In the genomic region with DNA sequence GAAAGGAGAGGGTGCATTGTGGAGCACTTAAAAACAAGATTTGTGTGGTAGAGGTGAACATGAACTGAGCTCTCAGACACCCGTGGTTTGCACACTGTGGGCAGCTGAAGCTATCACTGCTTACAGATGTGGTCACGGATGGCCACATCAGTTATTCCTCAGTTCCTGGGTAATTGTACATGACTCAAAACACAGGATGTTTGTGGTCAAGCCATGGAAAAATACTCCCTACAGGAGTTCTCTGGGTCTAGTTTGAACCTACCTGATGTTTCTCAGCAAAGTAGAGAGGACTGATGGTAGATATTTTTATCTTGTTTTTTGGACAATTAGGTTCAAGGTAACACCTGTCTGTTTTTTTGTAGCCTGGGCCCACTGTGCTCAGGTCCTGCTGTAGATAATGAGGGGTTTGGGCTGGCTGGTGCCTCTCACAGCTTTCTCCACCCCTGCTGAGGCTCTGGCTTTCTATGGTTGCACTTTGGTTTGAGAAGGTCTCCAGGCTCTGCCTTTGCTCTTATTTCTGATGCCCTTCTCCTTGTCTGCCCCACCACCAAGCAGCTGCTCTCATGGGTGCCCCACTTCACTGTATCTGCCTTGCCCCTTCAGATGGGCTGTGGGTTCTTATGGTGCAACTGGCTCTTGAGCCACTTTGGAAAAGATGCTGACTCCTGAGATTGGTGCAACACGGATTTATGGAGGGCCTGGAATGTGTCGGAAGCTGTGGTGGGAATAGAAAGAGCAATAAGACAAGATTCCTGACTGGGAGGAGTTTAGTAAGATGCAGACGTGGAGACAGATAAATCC, we compare ENCODE assay signal across 1 cellular context.
TF ChIP-seq lines count a peak whose summit lies in the region.

No MANE protein-coding gene starts in this region.

TF ChIP-seq in GM23338, 12 proteins besides CTCF, POLR2A, EP300 and RAD21 (continued from another document):
- TF ChIP-seq, protein P1, sequence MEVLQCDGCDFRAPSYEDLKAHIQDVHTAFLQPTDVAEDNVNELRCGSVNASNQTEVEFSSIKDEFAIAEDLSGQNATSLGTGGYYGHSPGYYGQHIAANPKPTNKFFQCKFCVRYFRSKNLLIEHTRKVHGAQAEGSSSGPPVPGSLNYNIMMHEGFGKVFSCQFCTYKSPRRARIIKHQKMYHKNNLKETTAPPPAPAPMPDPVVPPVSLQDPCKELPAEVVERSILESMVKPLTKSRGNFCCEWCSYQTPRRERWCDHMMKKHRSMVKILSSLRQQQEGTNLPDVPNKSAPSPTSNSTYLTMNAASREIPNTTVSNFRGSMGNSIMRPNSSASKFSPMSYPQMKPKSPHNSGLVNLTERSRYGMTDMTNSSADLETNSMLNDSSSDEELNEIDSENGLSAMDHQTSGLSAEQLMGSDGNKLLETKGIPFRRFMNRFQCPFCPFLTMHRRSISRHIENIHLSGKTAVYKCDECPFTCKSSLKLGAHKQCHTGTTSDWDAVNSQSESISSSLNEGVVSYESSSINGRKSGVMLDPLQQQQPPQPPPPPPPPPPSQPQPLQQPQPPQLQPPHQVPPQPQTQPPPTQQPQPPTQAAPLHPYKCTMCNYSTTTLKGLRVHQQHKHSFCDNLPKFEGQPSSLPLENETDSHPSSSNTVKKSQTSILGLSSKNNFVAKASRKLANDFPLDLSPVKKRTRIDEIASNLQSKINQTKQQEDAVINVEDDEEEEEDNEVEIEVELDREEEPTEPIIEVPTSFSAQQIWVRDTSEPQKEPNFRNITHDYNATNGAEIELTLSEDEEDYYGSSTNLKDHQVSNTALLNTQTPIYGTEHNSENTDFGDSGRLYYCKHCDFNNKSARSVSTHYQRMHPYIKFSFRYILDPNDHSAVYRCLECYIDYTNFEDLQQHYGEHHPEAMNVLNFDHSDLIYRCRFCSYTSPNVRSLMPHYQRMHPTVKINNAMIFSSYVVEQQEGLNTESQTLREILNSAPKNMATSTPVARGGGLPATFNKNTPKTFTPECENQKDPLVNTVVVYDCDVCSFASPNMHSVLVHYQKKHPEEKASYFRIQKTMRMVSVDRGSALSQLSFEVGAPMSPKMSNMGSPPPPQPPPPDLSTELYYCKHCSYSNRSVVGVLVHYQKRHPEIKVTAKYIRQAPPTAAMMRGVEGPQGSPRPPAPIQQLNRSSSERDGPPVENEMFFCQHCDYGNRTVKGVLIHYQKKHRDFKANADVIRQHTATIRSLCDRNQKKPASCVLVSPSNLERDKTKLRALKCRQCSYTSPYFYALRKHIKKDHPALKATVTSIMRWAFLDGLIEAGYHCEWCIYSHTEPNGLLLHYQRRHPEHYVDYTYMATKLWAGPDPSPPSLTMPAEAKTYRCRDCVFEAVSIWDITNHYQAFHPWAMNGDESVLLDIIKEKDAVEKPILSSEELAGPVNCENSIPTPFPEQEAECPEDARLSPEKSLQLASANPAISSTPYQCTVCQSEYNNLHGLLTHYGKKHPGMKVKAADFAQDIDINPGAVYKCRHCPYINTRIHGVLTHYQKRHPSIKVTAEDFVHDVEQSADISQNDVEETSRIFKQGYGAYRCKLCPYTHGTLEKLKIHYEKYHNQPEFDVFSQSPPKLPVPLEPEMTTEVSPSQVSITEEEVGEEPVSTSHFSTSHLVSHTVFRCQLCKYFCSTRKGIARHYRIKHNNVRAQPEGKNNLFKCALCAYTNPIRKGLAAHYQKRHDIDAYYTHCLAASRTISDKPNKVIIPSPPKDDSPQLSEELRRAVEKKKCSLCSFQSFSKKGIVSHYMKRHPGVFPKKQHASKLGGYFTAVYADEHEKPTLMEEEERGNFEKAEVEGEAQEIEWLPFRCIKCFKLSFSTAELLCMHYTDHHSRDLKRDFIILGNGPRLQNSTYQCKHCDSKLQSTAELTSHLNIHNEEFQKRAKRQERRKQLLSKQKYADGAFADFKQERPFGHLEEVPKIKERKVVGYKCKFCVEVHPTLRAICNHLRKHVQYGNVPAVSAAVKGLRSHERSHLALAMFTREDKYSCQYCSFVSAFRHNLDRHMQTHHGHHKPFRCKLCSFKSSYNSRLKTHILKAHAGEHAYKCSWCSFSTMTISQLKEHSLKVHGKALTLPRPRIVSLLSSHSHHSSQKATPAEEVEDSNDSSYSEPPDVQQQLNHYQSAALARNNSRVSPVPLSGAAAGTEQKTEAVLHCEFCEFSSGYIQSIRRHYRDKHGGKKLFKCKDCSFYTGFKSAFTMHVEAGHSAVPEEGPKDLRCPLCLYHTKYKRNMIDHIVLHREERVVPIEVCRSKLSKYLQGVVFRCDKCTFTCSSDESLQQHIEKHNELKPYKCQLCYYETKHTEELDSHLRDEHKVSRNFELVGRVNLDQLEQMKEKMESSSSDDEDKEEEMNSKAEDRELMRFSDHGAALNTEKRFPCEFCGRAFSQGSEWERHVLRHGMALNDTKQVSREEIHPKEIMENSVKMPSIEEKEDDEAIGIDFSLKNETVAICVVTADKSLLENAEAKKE (CRISPR knock-in tag; IDR thresholded peaks at IDR 0.05) = no peak
- no peak for TF ChIP-seq STAT1 (IDR thresholded peaks at IDR 0.05; ENCODE audit: unreplicated experiment)
- TF ChIP-seq, protein P2, sequence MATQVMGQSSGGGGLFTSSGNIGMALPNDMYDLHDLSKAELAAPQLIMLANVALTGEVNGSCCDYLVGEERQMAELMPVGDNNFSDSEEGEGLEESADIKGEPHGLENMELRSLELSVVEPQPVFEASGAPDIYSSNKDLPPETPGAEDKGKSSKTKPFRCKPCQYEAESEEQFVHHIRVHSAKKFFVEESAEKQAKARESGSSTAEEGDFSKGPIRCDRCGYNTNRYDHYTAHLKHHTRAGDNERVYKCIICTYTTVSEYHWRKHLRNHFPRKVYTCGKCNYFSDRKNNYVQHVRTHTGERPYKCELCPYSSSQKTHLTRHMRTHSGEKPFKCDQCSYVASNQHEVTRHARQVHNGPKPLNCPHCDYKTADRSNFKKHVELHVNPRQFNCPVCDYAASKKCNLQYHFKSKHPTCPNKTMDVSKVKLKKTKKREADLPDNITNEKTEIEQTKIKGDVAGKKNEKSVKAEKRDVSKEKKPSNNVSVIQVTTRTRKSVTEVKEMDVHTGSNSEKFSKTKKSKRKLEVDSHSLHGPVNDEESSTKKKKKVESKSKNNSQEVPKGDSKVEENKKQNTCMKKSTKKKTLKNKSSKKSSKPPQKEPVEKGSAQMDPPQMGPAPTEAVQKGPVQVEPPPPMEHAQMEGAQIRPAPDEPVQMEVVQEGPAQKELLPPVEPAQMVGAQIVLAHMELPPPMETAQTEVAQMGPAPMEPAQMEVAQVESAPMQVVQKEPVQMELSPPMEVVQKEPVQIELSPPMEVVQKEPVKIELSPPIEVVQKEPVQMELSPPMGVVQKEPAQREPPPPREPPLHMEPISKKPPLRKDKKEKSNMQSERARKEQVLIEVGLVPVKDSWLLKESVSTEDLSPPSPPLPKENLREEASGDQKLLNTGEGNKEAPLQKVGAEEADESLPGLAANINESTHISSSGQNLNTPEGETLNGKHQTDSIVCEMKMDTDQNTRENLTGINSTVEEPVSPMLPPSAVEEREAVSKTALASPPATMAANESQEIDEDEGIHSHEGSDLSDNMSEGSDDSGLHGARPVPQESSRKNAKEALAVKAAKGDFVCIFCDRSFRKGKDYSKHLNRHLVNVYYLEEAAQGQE (IDR thresholded peaks at IDR 0.05; ENCODE audit: unreplicated experiment) = no peak
- TF ChIP-seq NANOG (IDR thresholded peaks at IDR 0.05; ENCODE audit: borderline replicate concordance) = no peak
- TF ChIP-seq, protein P3, sequence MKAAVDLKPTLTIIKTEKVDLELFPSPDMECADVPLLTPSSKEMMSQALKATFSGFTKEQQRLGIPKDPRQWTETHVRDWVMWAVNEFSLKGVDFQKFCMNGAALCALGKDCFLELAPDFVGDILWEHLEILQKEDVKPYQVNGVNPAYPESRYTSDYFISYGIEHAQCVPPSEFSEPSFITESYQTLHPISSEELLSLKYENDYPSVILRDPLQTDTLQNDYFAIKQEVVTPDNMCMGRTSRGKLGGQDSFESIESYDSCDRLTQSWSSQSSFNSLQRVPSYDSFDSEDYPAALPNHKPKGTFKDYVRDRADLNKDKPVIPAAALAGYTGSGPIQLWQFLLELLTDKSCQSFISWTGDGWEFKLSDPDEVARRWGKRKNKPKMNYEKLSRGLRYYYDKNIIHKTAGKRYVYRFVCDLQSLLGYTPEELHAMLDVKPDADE (IDR thresholded peaks at IDR 0.05) = no peak
- TF ChIP-seq EZH2phosphoT487 (IDR thresholded peaks at IDR 0.05; ENCODE audit: unreplicated experiment) = no peak
- no peak for TF ChIP-seq CREB1 (CRISPR knock-in tag; IDR thresholded peaks at IDR 0.05; ENCODE audit: low read depth)
- no peak for TF ChIP-seq JUNB (IDR thresholded peaks at IDR 0.05; ENCODE audit: unreplicated experiment)
- TF ChIP-seq ZNF114 (CRISPR knock-in tag; IDR thresholded peaks at IDR 0.05) = no peak
- TF ChIP-seq POLR2AphosphoS5 (IDR thresholded peaks at IDR 0.05; ENCODE audit: low read depth) = no peak
